ENCODE assay signal across 8 cellular contexts in the genomic region with DNA sequence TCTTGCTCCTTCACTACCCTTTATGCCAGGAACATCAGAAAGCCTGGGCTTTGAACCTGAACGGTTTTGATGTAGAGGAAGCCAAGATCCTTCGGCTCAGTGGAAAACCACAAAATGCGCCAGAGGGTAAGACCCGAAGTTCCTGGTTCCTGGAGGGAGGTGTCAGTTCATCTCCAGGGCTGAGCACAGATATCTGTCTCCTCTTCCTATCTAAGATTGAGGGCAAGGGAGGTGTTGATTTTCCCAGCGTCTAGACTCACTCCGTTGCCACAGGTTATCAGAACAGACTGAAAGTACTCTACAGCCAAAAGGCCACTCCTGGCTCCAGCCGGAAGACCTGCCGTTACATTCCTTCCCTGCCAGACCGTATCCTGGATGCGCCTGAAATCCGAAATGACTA. TPM values are rescaled to one million over a fixed set of nuclear protein-coding genes. Genes with fewer than 3 reads are reported as not detected.
DNase-seq lines count a peak whose midpoint lies in the region; ATAC-seq, FAIRE-seq and TF ChIP-seq lines count a peak whose summit lies in the region.

No MANE protein-coding gene starts in this region.

- peak overlapping the region; percentile 74 for H3K4me2 ChIP-seq in IMR-90 (ENCODE audit: low read depth, low read length)

- H3K79me1 ChIP-seq in IMR-90 (ENCODE audit: low read depth in 1 of 2, low read length in 2 of 2): peaks cover 5 to 45% of the 10 kb centered on the region in 2 experiments; a peak in 3 of 4 replicates

- peaks cover 30% of the 10 kb centered on the region for H3K36me3 ChIP-seq in CD4-positive, CD25-positive, alpha-beta regulatory T cell (ENCODE audit: control insufficient read depth, insufficient read depth, low read length)
- H3K36me3 ChIP-seq in IMR-90 (ENCODE audit: control insufficient read depth, insufficient read depth, low read length) (peaks cover 38% of the 10 kb centered on the region), mucosa of rectum (ENCODE audit: control insufficient read depth in 2 of 2, insufficient read depth in 2 of 2, low read length in 2 of 2) (peaks cover 23 to 40% of the 10 kb centered on the region in 2 donors)

- dilution Hi-C loops in IMR-90 (cut with HindIII; ENCODE audit: low sequenced_read_pairs, unreplicated experiment): no loop called here

- H4K91ac ChIP-seq in IMR-90 (ENCODE audit: insufficient read depth, low read depth, low read length): 0 out of 2 replicates have a peak overlapping the region, but pooled peaks have one; percentile 31

- no peak overlapping the region for H2BK20ac ChIP-seq in IMR-90 (ENCODE audit: low read depth, low read length)

- no peak for TF ChIP-seq CTCF in IMR-90 (conservative IDR thresholded peaks at IDR 0.05; ENCODE audit: low read depth, low read length)
- no peak for TF ChIP-seq CTCF in astrocyte of the cerebellum (IDR thresholded peaks at IDR 0.05; ENCODE audit: low read depth, low read length, missing control alignments)

- peak overlapping the region; percentile 44; the same call in 1 of the 2 replicates for H3K14ac ChIP-seq in IMR-90 (replicated peaks; ENCODE audit: low read depth, low read length)

- H3K4me3 Mint-ChIP-seq in CD4-positive, CD25-positive, alpha-beta regulatory T cell: peak overlapping the region in 3 of 4 donors; percentile 64 to 74 (median 66)

- no peak overlapping the region for H2BK15ac ChIP-seq in IMR-90 (ENCODE audit: low read depth, low read length)

- peaks cover 13% of the 10 kb centered on the region for H3K4me1 ChIP-seq in CD4-positive, CD25-positive, alpha-beta regulatory T cell (ENCODE audit: control insufficient read depth, insufficient read depth, low read length, poor library complexity, severe bottlenecking)
- H3K4me1 ChIP-seq in IMR-90 (ENCODE audit: control insufficient read depth, insufficient read depth, low read length) (peaks cover 8% of the 10 kb centered on the region; the same call in 1 of the 2 replicates), mucosa of rectum (ENCODE audit: control insufficient read depth in 2 of 2, insufficient read depth in 2 of 2, low read length in 2 of 2) (peaks cover 26% of the 10 kb centered on the region in 2 donors)

- H3K9ac ChIP-seq in IMR-90 (ENCODE audit: low read depth, low read length) (peak overlapping the region; percentile 36; the same call in 1 of the 2 replicates), mucosa of rectum (ENCODE audit: low read depth in 1 of 2, low read length in 2 of 2) (peak overlapping the region; percentile 24 to 74)

- H2AK9ac ChIP-seq in IMR-90 (replicated peaks; ENCODE audit: low read depth, low read length, poor library complexity): peak overlapping the region; percentile 60

- H3K4ac ChIP-seq in IMR-90 (ENCODE audit: low read depth, low read length): peak overlapping the region; percentile 24; the same call in 1 of the 2 replicates

- no peaks in the 10 kb centered on the region for H3K27me3 Mint-ChIP-seq in CD4-positive, CD25-positive, alpha-beta regulatory T cell

- DNase-seq in CD4-positive, CD25-positive, alpha-beta regulatory T cell: no peak
- DNase-seq in IMR-90 (no peak), astrocyte of the cerebellum (ENCODE audit: low read depth) (no peak), GM12892 (ENCODE audit: insufficient read length) (no peak), HCEC 1CT (no peak), NCI-H345 (lab: John Stamatoyannopoulos, UW) (no peak)

- H3K27ac ChIP-seq in CD4-positive, CD25-positive, alpha-beta regulatory T cell (ENCODE audit: insufficient read depth, low read length, poor library complexity, severe bottlenecking): no peak overlapping the region
- H3K27ac ChIP-seq in IMR-90 (ENCODE audit: insufficient read depth, low read length) (peak overlapping the region; percentile 42; the same call in 1 of the 2 replicates), mucosa of rectum (ENCODE audit: low read depth in 2 of 2, low read length in 2 of 2) (peak overlapping the region; percentile 9 to 52)

- H3K36me3 Mint-ChIP-seq in CD4-positive, CD25-positive, alpha-beta regulatory T cell: peaks cover 31% of the 10 kb centered on the region

- H4K8ac ChIP-seq in IMR-90 (ENCODE audit: low read depth in 2 of 2, low read length in 2 of 2): no peak overlapping the region

- intact Hi-C loops in IMR-90 (cut with micrococcal nuclease): no loop called here

- peaks cover 13% of the 10 kb centered on the region; the same call in 1 of the 2 replicates for H4K20me1 ChIP-seq in IMR-90 (ENCODE audit: insufficient read depth, low read length)

- peaks cover 12% of the 10 kb centered on the region; the same call in 1 of the 2 replicates for H3K9me1 ChIP-seq in IMR-90 (ENCODE audit: insufficient read depth, low read length)

- no TSS peak for BruUV-seq in IMR-90 (replicated peaks; lab: Mats Ljungman, UMichigan)

- H2BK5ac ChIP-seq in IMR-90 (ENCODE audit: low read depth, low read length, poor library complexity, severe bottlenecking): no peak overlapping the region

- no peak overlapping the region for H2AFZ ChIP-seq in IMR-90 (replicated peaks; ENCODE audit: low read length, poor library complexity)

- POLR2A ChIA-PET in IMR-90 (lab: Charles Lee; ENCODE audit: unreplicated experiment): no interaction called here

- no peak overlapping the region for H3K23ac ChIP-seq in IMR-90 (ENCODE audit: low read depth, low read length)

- H2AK5ac ChIP-seq in IMR-90 (ENCODE audit: low read depth, low read length): no peak overlapping the region

- CTCF ChIA-PET in IMR-90 (lab: Yijun Ruan, JAX): no interaction called here

- no peak overlapping the region for H3K56ac ChIP-seq in IMR-90 (ENCODE audit: extremely low read depth, insufficient read depth, low read length)

- no peak overlapping the region for H2BK120ac ChIP-seq in IMR-90 (ENCODE audit: low read depth, low read length)

- FAIRE-seq in GM12892 (lab: Jason Lieb, UNC): no peak

- no peak for TF ChIP-seq RAD21 in IMR-90 (IDR thresholded peaks at IDR 0.05; ENCODE audit: low read length)

- in situ Hi-C loops in IMR-90 (cut with MboI; ENCODE audit: low sequenced_read_pairs) (loop anchor here (10.0 kb wide), 1 partner anchor 125 kb away; no protein-coding TSS in a partner anchor), astrocyte of the cerebellum (cut with HindIII; ENCODE audit: low sequenced_read_pairs) (no loop called here)

- no peak for TF ChIP-seq POLR2A in IMR-90 (IDR thresholded peaks at IDR 0.05; ENCODE audit: low read depth, low read length)
- TF ChIP-seq POLR2A in GM12892 (IDR thresholded peaks at IDR 0.05; ENCODE audit: low read depth, low read length): no peak

- no peak for ATAC-seq in CD4-positive, CD25-positive, alpha-beta regulatory T cell (ENCODE audit: low read depth in 2 of 2)
- ATAC-seq in IMR-90 (ENCODE audit: low read depth) (no peak), esophagus mucosa (no peak)

- no peaks in the 10 kb centered on the region for H3K9me3 Mint-ChIP-seq in CD4-positive, CD25-positive, alpha-beta regulatory T cell

- no peak overlapping the region for H4K5ac ChIP-seq in IMR-90 (ENCODE audit: low read depth, low read length)

- no peak overlapping the region for H3K18ac ChIP-seq in IMR-90 (ENCODE audit: low read depth, low read length)

- no peak overlapping the region for H3K4me3 ChIP-seq in CD4-positive, CD25-positive, alpha-beta regulatory T cell (ENCODE audit: low read depth, low read length)
- H3K4me3 ChIP-seq in IMR-90 (ENCODE audit: insufficient read depth, low read depth, low read length) (peak overlapping the region; percentile 45; the same call in 1 of the 2 replicates), astrocyte of the cerebellum (ENCODE audit: low read depth, low read length) (peak overlapping the region; percentile 65), mucosa of rectum (ENCODE audit: low read length in 2 of 2) (peak overlapping the region in 1 of 2 donors; percentile 68)

- H3K27ac Mint-ChIP-seq in CD4-positive, CD25-positive, alpha-beta regulatory T cell: no peak overlapping the region

- H3K4me1 Mint-ChIP-seq in CD4-positive, CD25-positive, alpha-beta regulatory T cell: peaks cover 9 to 24% (median 13%) of the 10 kb centered on the region in 4 donors

- H3K27me3 ChIP-seq in CD4-positive, CD25-positive, alpha-beta regulatory T cell (ENCODE audit: control insufficient read depth, insufficient read depth, low read length): no peaks in the 10 kb centered on the region
- H3K27me3 ChIP-seq in IMR-90 (ENCODE audit: control insufficient read depth, insufficient read depth, low read length): no peaks in the 10 kb centered on the region
- H3K27me3 ChIP-seq in mucosa of rectum (ENCODE audit: control insufficient read depth in 2 of 2, insufficient read depth in 2 of 2, low read length in 2 of 2): no peaks in the 10 kb centered on the region

- H3K9me3 ChIP-seq in CD4-positive, CD25-positive, alpha-beta regulatory T cell (ENCODE audit: control insufficient read depth in 2 of 2, low read length in 2 of 2): no peaks in the 10 kb centered on the region
- H3K9me3 ChIP-seq in IMR-90 (ENCODE audit: control insufficient read depth, insufficient read depth, low read length) (no peaks in the 10 kb centered on the region), mucosa of rectum (ENCODE audit: control insufficient read depth in 2 of 2, low read length in 2 of 2) (no peaks in the 10 kb centered on the region)

- WGBS in IMR-90 (ENCODE audit: extremely low coverage in 2 of 2, insufficient read length in 1 of 2), 2 experiments: no CpG with 5 or more reads among the region's 11 CpGs

RNA-seq across cellular contexts. Expression of gene CDC20, which starts 0.9 kb away (rescaled TPM):
- 1.2 TPM for total RNA-seq in CD4-positive, CD25-positive, alpha-beta regulatory T cell
- polyA plus RNA-seq in CD4-positive, CD25-positive, alpha-beta regulatory T cell: 1 to 10 TPM; 4.2 to 7.5 (median 5.8) TPM
- 78.0 and 103 TPM in 2 replicates for total RNA-seq in IMR-90 (2012; rRNA removed)
- polyA plus RNA-seq in IMR-90 (2012; rRNA removed): 107 and 115 TPM in 2 replicates
- 75.5 and 90.0 TPM in 2 replicates for polyA plus RNA-seq in IMR-90 (2012; cell fraction: cytosol; rRNA removed)
- 26.3 and 75.6 TPM in 2 replicates for polyA plus RNA-seq in IMR-90 (2012; cell fraction: nucleus; rRNA removed; ENCODE audit: low replicate concordance)
- polyA plus RNA-seq in GM12892 (2012; ENCODE audit: missing spikeins): 42.4 TPM
- total RNA-seq in esophagus mucosa: 76.2 TPM

RNA-seq across cellular contexts. Expression of gene ELOVL1, which starts 8.1 kb away (rescaled TPM):
- 37.1 TPM for total RNA-seq in CD4-positive, CD25-positive, alpha-beta regulatory T cell
- 100 to 1,000 TPM in 1 of 4 donors, 10 to 100 TPM in 3; 74.5 to 114 (median 77.7) TPM for polyA plus RNA-seq in CD4-positive, CD25-positive, alpha-beta regulatory T cell
- 66.4 and 88.9 TPM in 2 replicates for total RNA-seq in IMR-90 (2012; rRNA removed)
- polyA plus RNA-seq in IMR-90 (2012; rRNA removed): 203 and 211 TPM in 2 replicates
- 94.1 and 171 TPM in 2 replicates for polyA plus RNA-seq in IMR-90 (2012; cell fraction: cytosol; rRNA removed)
- 140 and 158 TPM in 2 replicates for polyA plus RNA-seq in IMR-90 (2012; cell fraction: nucleus; rRNA removed; ENCODE audit: low replicate concordance)
- polyA plus RNA-seq in GM12892 (2012; ENCODE audit: missing spikeins): 43.9 TPM
- 172 TPM for total RNA-seq in esophagus mucosa

RNA-seq across cellular contexts. Expression of gene MPL, which starts 22.1 kb away (rescaled TPM):
- total RNA-seq in CD4-positive, CD25-positive, alpha-beta regulatory T cell: 2.2 TPM
- polyA plus RNA-seq in CD4-positive, CD25-positive, alpha-beta regulatory T cell: not detected
- total RNA-seq in IMR-90 (2012; rRNA removed) (not detected in 2 replicates), esophagus mucosa (0.48 TPM)
- 0.12 TPM in 1 of 2 replicates, not detected in the other for polyA plus RNA-seq in IMR-90 (2012; rRNA removed)
- 0.02 TPM in 1 of 2 replicates, not detected in the other for polyA plus RNA-seq in IMR-90 (2012; cell fraction: cytosol; rRNA removed)
- polyA plus RNA-seq in IMR-90 (2012; cell fraction: nucleus; rRNA removed; ENCODE audit: low replicate concordance): not detected in 2 replicates
- not detected for polyA plus RNA-seq in GM12892 (2012; ENCODE audit: missing spikeins)

RNA-seq across cellular contexts. Expression of gene MED8, which starts 29.9 kb away (rescaled TPM):
- 18.4 TPM for total RNA-seq in CD4-positive, CD25-positive, alpha-beta regulatory T cell
- 10 to 100 TPM; 41.8 to 51.3 (median 48.4) TPM for polyA plus RNA-seq in CD4-positive, CD25-positive, alpha-beta regulatory T cell
- total RNA-seq in IMR-90 (2012; rRNA removed) (114 and 120 TPM in 2 replicates), esophagus mucosa (46.0 TPM)
- polyA plus RNA-seq in IMR-90 (2012; rRNA removed): 53.7 and 61.1 TPM in 2 replicates
- 35.0 and 38.5 TPM in 2 replicates for polyA plus RNA-seq in IMR-90 (2012; cell fraction: cytosol; rRNA removed)
- 37.4 and 89.5 TPM in 2 replicates for polyA plus RNA-seq in IMR-90 (2012; cell fraction: nucleus; rRNA removed; ENCODE audit: low replicate concordance)
- polyA plus RNA-seq in GM12892 (2012; ENCODE audit: missing spikeins): 26.0 TPM

RNA-seq across cellular contexts. Expression of gene SZT2, which starts 30.0 kb away (rescaled TPM):
- 107 TPM for total RNA-seq in CD4-positive, CD25-positive, alpha-beta regulatory T cell
- 1 to 10 TPM; 1.5 to 4.6 (median 3.5) TPM for polyA plus RNA-seq in CD4-positive, CD25-positive, alpha-beta regulatory T cell
- total RNA-seq in IMR-90 (2012; rRNA removed) (9.5 and 9.7 TPM in 2 replicates), esophagus mucosa (22.0 TPM)
- polyA plus RNA-seq in IMR-90 (2012; rRNA removed): 14.3 and 15.7 TPM in 2 replicates
- 5.1 and 7.2 TPM in 2 replicates for polyA plus RNA-seq in IMR-90 (2012; cell fraction: cytosol; rRNA removed)
- 42.3 and 80.6 TPM in 2 replicates for polyA plus RNA-seq in IMR-90 (2012; cell fraction: nucleus; rRNA removed; ENCODE audit: low replicate concordance)
- polyA plus RNA-seq in GM12892 (2012; ENCODE audit: missing spikeins): 16.1 TPM

Comparison
In these comparisons a context has a peak if more than half of its experiments do, and no peak if none do; other contexts are left out.
1. RNA of gene CDC20, which starts 0.9 kb away (total RNA-seq): 78.0 to 103 TPM in IMR-90 and 76.2 TPM in esophagus mucosa (single experiment); 1.2 TPM in CD4-positive, CD25-positive, alpha-beta regulatory T cell (single experiment); every median in the first group is over 10 times any median in the second.